In the genomic region with DNA sequence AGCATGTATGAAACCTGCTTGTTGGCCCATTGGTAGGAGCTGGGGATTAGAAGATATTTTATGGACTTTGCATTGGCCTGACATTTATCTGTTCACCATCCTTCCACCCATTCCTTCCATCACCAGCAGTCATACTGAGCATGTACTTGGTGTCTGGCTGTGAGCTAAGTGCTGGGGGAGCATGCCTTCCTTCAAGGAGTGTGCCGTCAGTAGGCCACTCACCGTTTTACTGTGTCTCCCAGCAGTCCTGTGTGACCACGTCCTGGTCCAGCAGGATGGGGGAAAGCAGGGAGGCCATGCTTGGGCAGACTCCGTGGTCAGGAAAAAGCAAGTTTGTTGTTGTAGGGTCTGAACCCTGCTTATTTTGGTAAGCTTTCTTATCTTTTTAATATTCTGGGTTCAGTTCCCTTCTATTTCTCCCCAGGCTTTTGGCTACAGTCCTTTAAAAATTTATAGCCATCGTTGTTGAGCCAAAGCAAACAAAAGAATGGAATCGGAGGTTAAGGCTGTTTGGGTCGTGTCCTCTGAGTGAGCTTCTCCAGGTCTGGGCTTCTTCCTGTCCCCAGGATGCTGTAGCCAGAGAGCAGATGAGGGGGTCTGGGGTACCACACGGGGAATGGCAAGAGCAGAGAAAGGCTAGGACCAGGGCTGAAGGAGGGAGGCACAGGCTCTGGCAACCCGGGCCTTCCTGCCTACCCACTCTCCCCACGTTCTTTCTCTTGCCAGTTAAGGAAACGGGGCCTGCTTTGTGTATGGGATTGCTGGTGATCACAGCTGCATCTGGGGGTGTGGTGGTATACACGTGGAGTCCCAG, we compare ENCODE assay signal across 14 cellular contexts. TPM values are rescaled to one million over a fixed set of nuclear protein-coding genes. Genes with fewer than 3 reads are reported as not detected.
A peak's percentile ranks its signal among the peaks of the same experiment; 100 is the strongest.
DNase-seq lines count a peak whose midpoint lies in the region; ATAC-seq and TF ChIP-seq lines count a peak whose summit lies in the region.
"Had no signal": no experiment of that assay in that cellular context is flagged by ENCODE, and none has a peak within 500 bp of the region (broad histone marks: within the 10 kb centered on the region; RNA-seq: fewer than 3 reads in every experiment).

No MANE protein-coding gene starts in this region.

- no peak overlapping the region for H3K27ac ChIP-seq in trophoblast cell (ENCODE audit: low read depth, low read length)
- H3K27ac ChIP-seq: parathyroid adenoma, SK-N-MC, skin epidermis had no signal

- H3K23ac ChIP-seq in trophoblast cell (ENCODE audit: low read length): no peak overlapping the region

- H2BK5ac ChIP-seq in trophoblast cell (ENCODE audit: low read depth, low read length, poor library complexity): no peak overlapping the region

- no peak overlapping the region for H3K4ac ChIP-seq in trophoblast cell (ENCODE audit: low read depth, low read length)

- no peaks in the 10 kb centered on the region for H3K4me1 ChIP-seq in trophoblast cell (ENCODE audit: control insufficient read depth in 1 of 2, insufficient read depth in 2 of 2, low read length in 2 of 2)
- H3K4me1 ChIP-seq: Caco-2, parathyroid adenoma had no signal

- ATAC-seq in stimulated activated naive CD8-positive, alpha-beta T cell treated with anti-CD3 and anti-CD28 coated beads, Interleukin-15, amount 100 ng/mL, for 72 hours: peak; percentile 19
- ATAC-seq in stimulated activated naive CD8-positive, alpha-beta T cell treated with anti-CD3 and anti-CD28 coated beads, Interleukin-15, Interleukin-2, amounts not matched to agents 100 U/mL and 50 U/mL, for 24 hours: no peak

- H2BK12ac ChIP-seq in trophoblast cell (ENCODE audit: low read length): no peak overlapping the region

- no peak overlapping the region for H3K4me2 ChIP-seq in trophoblast cell (ENCODE audit: low read length)

- no peaks in the 10 kb centered on the region for H3K79me1 ChIP-seq in trophoblast cell (ENCODE audit: low read length)

- no peak overlapping the region for H3K9ac ChIP-seq in trophoblast cell (ENCODE audit: low read length)
- H3K9ac ChIP-seq: parathyroid adenoma had no signal

- H3K27me3 ChIP-seq in trophoblast cell (ENCODE audit: insufficient read depth, low read length): no peaks in the 10 kb centered on the region

- no peaks in the 10 kb centered on the region for H3K9me3 ChIP-seq in trophoblast cell (ENCODE audit: insufficient read depth, low read depth, low read length)
- H3K9me3 ChIP-seq: Caco-2 had no signal

- H3K4me3 ChIP-seq in choroid plexus epithelial cell (ENCODE audit: low read depth, low read length) (no peak overlapping the region), trophoblast cell (ENCODE audit: low read depth, low read length) (no peak overlapping the region)
- H3K4me3 ChIP-seq: SK-N-MC, skin epidermis had no signal

- H3K27ac Mint-ChIP-seq in stimulated activated naive CD8-positive, alpha-beta T cell treated with anti-CD3 and anti-CD28 coated beads, Interleukin-15, amount 100 ng/mL, for 72 hours: no peak overlapping the region
- H3K27ac Mint-ChIP-seq: activated naive CD4-positive, alpha-beta T cell treated with anti-CD3 and anti-CD28 coated beads, Interleukin-2, amount 50 U/mL, for 72 hours had no signal

- H3K4me3 Mint-ChIP-seq in stimulated activated naive CD8-positive, alpha-beta T cell treated with anti-CD3 and anti-CD28 coated beads, Interleukin-15, amount 100 ng/mL, for 72 hours: no peak overlapping the region

- no peak for DNase-seq in stimulated activated naive CD8-positive, alpha-beta T cell treated with anti-CD3 and anti-CD28 coated beads, Interleukin-15, amount 100 ng/mL, for 72 hours
- no peak for DNase-seq in stimulated activated naive CD8-positive, alpha-beta T cell treated with anti-CD3 and anti-CD28 coated beads, Interleukin-15, Interleukin-2, amounts not matched to agents 100 U/mL and 50 U/mL, for 24 hours
- DNase-seq in choroid plexus epithelial cell (ENCODE audit: low read depth) (peak; percentile 31), trophoblast cell (no peak), NCI-H748 treated with DMSO at 0.1 percent for 48 hours (lab: John Stamatoyannopoulos, UW) (no peak), SIG-M5 treated with dmso at 0.1 percent for 504 hours (lab: John Stamatoyannopoulos, UW; ENCODE audit: unreplicated experiment) (no peak)
- DNase-seq: GOT3, NCI-H446 had no signal

- no peak overlapping the region for H2AK5ac ChIP-seq in trophoblast cell (ENCODE audit: low read length)

- no peak overlapping the region for H2BK120ac ChIP-seq in trophoblast cell (ENCODE audit: insufficient read depth, low read length, poor library complexity)

- peaks cover 9% of the 10 kb centered on the region for H3K4me1 Mint-ChIP-seq in stimulated activated naive CD8-positive, alpha-beta T cell treated with anti-CD3 and anti-CD28 coated beads, Interleukin-15, amount 100 ng/mL, for 72 hours

- no peak overlapping the region for H4K12ac ChIP-seq in trophoblast cell (ENCODE audit: low read depth, low read length)

- H3K27me3 Mint-ChIP-seq in stimulated activated naive CD8-positive, alpha-beta T cell treated with anti-CD3 and anti-CD28 coated beads, Interleukin-15, amount 100 ng/mL, for 72 hours: peaks cover 17% of the 10 kb centered on the region

- H4K8ac ChIP-seq in trophoblast cell (ENCODE audit: low read depth, low read length): no peak overlapping the region

- WGBS in trophoblast cell (ENCODE audit: extremely low coverage, insufficient coverage, insufficient read length): no CpG with 5 or more reads among the region's 12 CpGs

- no peaks in the 10 kb centered on the region for H3K79me2 ChIP-seq in trophoblast cell (ENCODE audit: control insufficient read depth, insufficient read depth, low read length, poor library complexity)
- H3K79me2 ChIP-seq: parathyroid adenoma had no signal

- no peaks in the 10 kb centered on the region for H3K9me3 Mint-ChIP-seq in stimulated activated naive CD8-positive, alpha-beta T cell treated with anti-CD3 and anti-CD28 coated beads, Interleukin-15, amount 100 ng/mL, for 72 hours
- H3K9me3 Mint-ChIP-seq: activated naive CD4-positive, alpha-beta T cell treated with anti-CD3 and anti-CD28 coated beads, Interleukin-2, amount 50 U/mL, for 72 hours had no signal

- no peak overlapping the region for H3K14ac ChIP-seq in trophoblast cell (ENCODE audit: low read length)

- peaks cover 1 to 9% of the 10 kb centered on the region in 2 experiments for H3K36me3 ChIP-seq in trophoblast cell (ENCODE audit: control insufficient read depth in 1 of 2, insufficient read depth in 2 of 2, low read length in 2 of 2)

- H2AFZ ChIP-seq in trophoblast cell (ENCODE audit: insufficient read depth, low read length, poor library complexity): no peak overlapping the region

- no peak overlapping the region for H4K91ac ChIP-seq in trophoblast cell (ENCODE audit: low read depth, low read length)

- TF ChIP-seq CTCF in choroid plexus epithelial cell (conservative IDR thresholded peaks at IDR 0.05; ENCODE audit: low read depth, low read length): no peak

- H3K18ac ChIP-seq in trophoblast cell (ENCODE audit: low read length): no peak overlapping the region

RNA-seq across cellular contexts. Expression of gene SLC30A3, which starts 13.6 kb away (rescaled TPM):
- polyA plus RNA-seq in trophoblast cell (2013): 3.3 and 4.0 TPM in 2 replicates

RNA-seq across cellular contexts. Expression of gene DNAJC5G, which starts 25.9 kb away (rescaled TPM):
- not detected in 2 replicates for polyA plus RNA-seq in trophoblast cell (2013)
- polyA plus RNA-seq: AG04450 had no signal

RNA-seq across cellular contexts. Expression of gene CAD, which starts 32.1 kb away (rescaled TPM):
- 14.7 and 15.5 TPM in 2 replicates for polyA plus RNA-seq in trophoblast cell (2013)

RNA-seq across cellular contexts. Expression of gene TRIM54, which starts 32.9 kb away (rescaled TPM):
- polyA plus RNA-seq in trophoblast cell (2013): 0.06 TPM in 1 of 2 replicates, not detected in the other

RNA-seq across cellular contexts. Expression of gene SLC5A6, which starts 37.2 kb away (rescaled TPM):
- 152 and 161 TPM in 2 replicates for polyA plus RNA-seq in trophoblast cell (2013)
